Comparison of ENCODE assay signal across 15 cellular contexts in the genomic region with DNA sequence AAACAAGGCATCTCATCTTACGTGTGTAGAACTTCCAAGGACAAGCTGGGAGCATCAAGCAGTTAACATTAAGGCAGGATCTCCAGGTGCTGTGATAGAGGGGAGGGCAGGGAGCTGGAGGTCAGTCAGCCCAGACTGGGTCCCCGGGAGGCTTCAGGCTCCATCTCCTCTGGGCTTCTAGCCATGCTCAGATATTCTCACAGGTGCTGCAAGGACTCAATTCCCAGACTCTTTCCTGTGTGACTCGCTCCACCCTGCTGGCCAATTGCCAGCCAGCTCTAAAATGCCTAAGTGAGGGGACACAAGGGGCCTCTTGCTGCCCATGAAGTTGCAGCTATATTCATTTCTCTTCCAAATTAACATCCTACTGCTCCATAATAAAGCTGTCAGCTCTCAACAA.
A peak's percentile ranks its signal among the peaks of the same experiment; 100 is the strongest.
DNase-seq lines count a peak whose midpoint lies in the region; ATAC-seq and TF ChIP-seq lines count a peak whose summit lies in the region.
"Had no signal": no experiment of that assay in that cellular context is flagged by ENCODE, and none has a peak within 500 bp of the region (broad histone marks: within the 10 kb centered on the region; RNA-seq: fewer than 3 reads in every experiment).

No MANE protein-coding gene starts in this region.

- intact Hi-C loops in left ventricle myocardium superior (cut with micrococcal nuclease): no loop called here

- H3K36me3 Mint-ChIP-seq in endodermal cell (ENCODE audit: low read depth): peaks cover 7% of the 10 kb centered on the region
- no peaks in the 10 kb centered on the region for H3K36me3 Mint-ChIP-seq in activated CD8-positive, alpha-beta T cell treated with anti-CD3 and anti-CD28 coated beads, Interleukin-2, amount 10 ng/mL, durations not matched to agents 7 days and 5 days (ENCODE audit: low read depth)
- H3K36me3 Mint-ChIP-seq: natural killer cell treated with Interleukin-12 subunit alpha and Interleukin-12 subunit beta and Interleukin-15 and Interleukin-18, amount 100 ng/mL, for 72 hours had no signal

- H3K4me1 Mint-ChIP-seq in endodermal cell: peaks cover 16% of the 10 kb centered on the region
- no peaks in the 10 kb centered on the region for H3K4me1 Mint-ChIP-seq in activated CD8-positive, alpha-beta T cell treated with anti-CD3 and anti-CD28 coated beads, Interleukin-2, amount 10 ng/mL, durations not matched to agents 7 days and 5 days (ENCODE audit: low read depth)

- TF ChIP-seq CTCF in right atrium auricular region (IDR thresholded peaks at IDR 0.05) (no peak), endodermal cell (conservative IDR thresholded peaks at IDR 0.05) (no peak)

- H3K9ac ChIP-seq in endodermal cell (ENCODE audit: extremely low read depth, low read length, poor library complexity, severe bottlenecking): no peak overlapping the region

- no peaks in the 10 kb centered on the region for H3K27me3 Mint-ChIP-seq in endodermal cell (ENCODE audit: insufficient read depth)
- H3K27me3 Mint-ChIP-seq in activated CD8-positive, alpha-beta T cell treated with anti-CD3 and anti-CD28 coated beads, Interleukin-2, amount 10 ng/mL, durations not matched to agents 7 days and 5 days (ENCODE audit: low read depth): no peaks in the 10 kb centered on the region

- DNase-seq in left ventricle myocardium superior (no peak), right atrium auricular region (ENCODE audit: low spot score) (no peak), NCI-H187 treated with DMSO at 0.1 percent for 48 hours (lab: John Stamatoyannopoulos, UW) (peak; percentile 47), endodermal cell (peak; percentile 57), NOMO-1 treated with DMSO at 0.1 percent for 48 hours (lab: John Stamatoyannopoulos, UW; ENCODE audit: unreplicated experiment) (no peak), amniotic stem cell (lab: John Stamatoyannopoulos, UW) (no peak)
- DNase-seq in activated CD8-positive, alpha-beta T cell treated with anti-CD3 and anti-CD28 coated beads, Interleukin-2, amount 10 ng/mL, durations not matched to agents 7 days and 5 days: no peak
- DNase-seq: AML-193; Karpas-422; mammary epithelial cell; RPMI8226; stimulated activated CD4-positive, alpha-beta T cell treated with anti-CD3 and anti-CD28 coated beads, Interleukin-15, amount 100 ng/mL, for 24 hours; SW 1271 had no signal

- H3K4me3 Mint-ChIP-seq in endodermal cell: no peak overlapping the region
- H3K4me3 Mint-ChIP-seq in activated CD8-positive, alpha-beta T cell treated with anti-CD3 and anti-CD28 coated beads, Interleukin-2, amount 10 ng/mL, durations not matched to agents 7 days and 5 days: no peak overlapping the region
- H3K4me3 Mint-ChIP-seq: natural killer cell treated with Interleukin-12 subunit alpha and Interleukin-12 subunit beta and Interleukin-15 and Interleukin-18, amount 100 ng/mL, for 72 hours had no signal

- H3K36me3 ChIP-seq in right atrium auricular region (no peaks in the 10 kb centered on the region), endodermal cell (ENCODE audit: control insufficient read depth, insufficient read depth, low read length) (no peaks in the 10 kb centered on the region)
- H3K36me3 ChIP-seq: gastroesophageal sphincter had no signal

- no peak overlapping the region for H3K27ac ChIP-seq in right atrium auricular region
- H3K27ac ChIP-seq in endodermal cell (ENCODE audit: low read depth, low read length): no peak overlapping the region
- H3K27ac ChIP-seq: gastroesophageal sphincter had no signal

- POLR2A ChIA-PET in activated CD8-positive, alpha-beta T cell treated with anti-CD3 and anti-CD28 coated beads, Interleukin-2, amount 10 ng/mL, durations not matched to agents 7 days and 5 days (lab: Charles Lee): no interaction called here

- peaks cover 4% of the 10 kb centered on the region for H3K9me3 Mint-ChIP-seq in endodermal cell
- H3K9me3 Mint-ChIP-seq in activated CD8-positive, alpha-beta T cell treated with anti-CD3 and anti-CD28 coated beads, Interleukin-2, amount 10 ng/mL, durations not matched to agents 7 days and 5 days (ENCODE audit: insufficient read depth): no peaks in the 10 kb centered on the region
- H3K9me3 Mint-ChIP-seq: natural killer cell treated with Interleukin-12 subunit alpha and Interleukin-12 subunit beta and Interleukin-15 and Interleukin-18, amount 100 ng/mL, for 72 hours had no signal

- no peak overlapping the region for H3K27ac Mint-ChIP-seq in endodermal cell
- H3K27ac Mint-ChIP-seq in activated CD8-positive, alpha-beta T cell treated with anti-CD3 and anti-CD28 coated beads, Interleukin-2, amount 10 ng/mL, durations not matched to agents 7 days and 5 days: no peak overlapping the region
- H3K27ac Mint-ChIP-seq: natural killer cell treated with Interleukin-12 subunit alpha and Interleukin-12 subunit beta and Interleukin-15 and Interleukin-18, amount 100 ng/mL, for 72 hours had no signal

- peaks cover 0 to 5% of the 10 kb centered on the region in 2 donors for H3K4me1 ChIP-seq in right atrium auricular region
- no peaks in the 10 kb centered on the region for H3K4me1 ChIP-seq in endodermal cell (ENCODE audit: control insufficient read depth, insufficient read depth, low read length)

- WGBS in endodermal cell (ENCODE audit: insufficient coverage in 1 of 2, insufficient read length in 1 of 2), 2 experiments: 76 to 92% methylated on average over 2 to 3 of the region's 3 CpGs

- ATAC-seq in left ventricle myocardium superior: peak; percentile 19
- no peak for ATAC-seq in activated CD8-positive, alpha-beta T cell treated with anti-CD3 and anti-CD28 coated beads, Interleukin-2, amount 10 ng/mL, durations not matched to agents 7 days and 5 days
- ATAC-seq: gastroesophageal sphincter had no signal

- no peak overlapping the region for H3K4me3 ChIP-seq in right atrium auricular region
- H3K4me3 ChIP-seq in endodermal cell (ENCODE audit: low read length): no peak overlapping the region
- H3K4me3 ChIP-seq: gastroesophageal sphincter had no signal

- H3K27me3 ChIP-seq in right atrium auricular region: no peaks in the 10 kb centered on the region
- no peaks in the 10 kb centered on the region for H3K27me3 ChIP-seq in endodermal cell (ENCODE audit: control insufficient read depth, insufficient read depth, low read length, poor library complexity, severe bottlenecking)
- H3K27me3 ChIP-seq: gastroesophageal sphincter had no signal

- CTCF ChIA-PET in activated CD8-positive, alpha-beta T cell treated with anti-CD3 and anti-CD28 coated beads, Interleukin-2, amount 10 ng/mL, durations not matched to agents 7 days and 5 days (lab: Charles Lee): no interaction called here

- no peaks in the 10 kb centered on the region for H3K9me3 ChIP-seq in right atrium auricular region
- H3K9me3 ChIP-seq in endodermal cell (ENCODE audit: control insufficient read depth, low read length): no peaks in the 10 kb centered on the region
- H3K9me3 ChIP-seq: gastroesophageal sphincter had no signal

Comparison
In these comparisons a context has a peak if more than half of its experiments do, and no peak if none do; other contexts are left out.
1. DNase-seq: peak in NCI-H187 treated with DMSO at 0.1 percent for 48 hours (single experiment) and endodermal cell (single experiment); none in left ventricle myocardium superior (single experiment), right atrium auricular region (single experiment), activated CD8-positive, alpha-beta T cell treated with anti-CD3 and anti-CD28 coated beads, Interleukin-2, amount 10 ng/mL, durations not matched to agents 7 days and 5 days (single experiment), NOMO-1 treated with DMSO at 0.1 percent for 48 hours (single experiment) and amniotic stem cell (single experiment).